38 cellular contexts compared by ENCODE assay signal in genomic region chr15:33019354-33019981, GRCh38.
"Had no signal": no experiment of that assay in that cellular context is flagged by ENCODE, and none has a peak within 500 bp of the region (broad histone marks: within the 10 kb centered on the region; RNA-seq: fewer than 3 reads in every experiment).

No MANE protein-coding gene starts in this region.

- H3K27ac Mint-ChIP-seq: activated naive CD4-positive, alpha-beta T cell treated with anti-CD3 and anti-CD28 coated beads for 36 hours; activated naive CD4-positive, alpha-beta T cell treated with anti-CD3 and anti-CD28 coated beads, Interleukin-2, amount 10 ng/mL, durations not matched to agents 7 days and 5 days; activated naive CD4-positive, alpha-beta T cell treated with anti-CD3 and anti-CD28 coated beads, Interleukin-2, amount 50 U/mL, for 24 hours; activated naive CD4-positive, alpha-beta T cell treated with anti-CD3 and anti-CD28 coated beads, Interleukin-2, amount 50 U/mL, for 72 hours; activated naive CD8-positive, alpha-beta T cell; activated naive CD8-positive, alpha-beta T cell treated with anti-CD3 and anti-CD28 coated beads for 36 hours; activated naive CD8-positive, alpha-beta T cell treated with anti-CD3 and anti-CD28 coated beads, Interleukin-2, amount 10 ng/mL, durations not matched to agents 7 days and 5 days; activated naive CD8-positive, alpha-beta T cell treated with anti-CD3 and anti-CD28 coated beads, Interleukin-2, amount 50 U/mL, for 24 hours; activated T-cell treated with anti-CD3 and anti-CD28 coated beads, Interleukin-2, amount 50 U/mL, for 24 hours; activated T-cell treated with anti-CD3 and anti-CD28 coated beads, Interleukin-2, amount 50 U/mL, for 72 hours; activated T-helper 1 cell treated with anti-CD3 and anti-CD28 coated beads, Interleukin-12 subunit alpha, Interleukin-12 subunit beta, Interleukin-2, Interleukin-4 antibody, amounts not matched to agents 30 ng/mL and 10 ng/mL and 1 ng/mL, durations not matched to agents 14 hours and 24 hours and 36 hours; activated T-helper 17 cell treated with anti-CD3 and anti-CD28 coated beads, Interleukin-2, amount 50 U/mL, for 72 hours; activated T-helper 2 cell treated with anti-CD3 and anti-CD28 coated beads, Interferon-gamma antibody, Interleukin-2, Interleukin-4, amounts not matched to agents 10 μg/mL and 5 μg/mL and 100 μg/mL, durations not matched to agents 14 hours and 24 hours and 36 hours; brain had no signal

- DNase-seq: activated effector memory CD4-positive, alpha-beta T cell treated with anti-CD3 and anti-CD28 coated beads, Interleukin-2, amount 50 U/mL, for 16 hours; activated effector memory CD4-positive, alpha-beta T cell treated with Interleukin-2 at 50 U/mL for 16 hours; activated gamma-delta T cell; activated gamma-delta T cell treated with Interleukin-2 at 50 U/mL for 16 hours; activated naive CD4-positive, alpha-beta T cell; activated naive CD4-positive, alpha-beta T cell treated with anti-CD3 and anti-CD28 coated beads for 36 hours; activated naive CD4-positive, alpha-beta T cell treated with anti-CD3 and anti-CD28 coated beads, Interleukin-2, amount 10 ng/mL, durations not matched to agents 7 days and 5 days; activated naive CD4-positive, alpha-beta T cell treated with anti-CD3 and anti-CD28 coated beads, Interleukin-2, amount 50 U/mL, for 16 hours; activated naive CD4-positive, alpha-beta T cell treated with Interleukin-2 at 50 U/mL for 16 hours; activated naive CD8-positive, alpha-beta T cell treated with anti-CD3 and anti-CD28 coated beads for 36 hours; activated naive CD8-positive, alpha-beta T cell treated with anti-CD3 and anti-CD28 coated beads, Interleukin-2, amount 10 ng/mL, durations not matched to agents 7 days and 5 days; activated naive CD8-positive, alpha-beta T cell treated with anti-CD3 and anti-CD28 coated beads, Interleukin-2, amount 50 U/mL, for 24 hours; activated T-cell treated with anti-CD3 and anti-CD28 coated beads, Interleukin-2, amount 50 U/mL, for 1 hour; activated T-cell treated with anti-CD3 and anti-CD28 coated beads, Interleukin-2, amount 50 U/mL, for 24 hours; activated T-cell treated with anti-CD3 and anti-CD28 coated beads, Interleukin-2, amount 50 U/mL, for 4 hours; activated T-cell treated with anti-CD3 and anti-CD28 coated beads, Interleukin-2, amount 50 U/mL, for 48 hours; activated T-cell treated with anti-CD3 and anti-CD28 coated beads, Interleukin-2, amount 50 U/mL, for 72 hours; adrenal gland; amniotic stem cell; amygdala; anterior cingulate cortex; aorta; body of pancreas; brain microvascular endothelial cell; caudate nucleus; central memory CD4-positive, alpha-beta T cell; cerebellar nuclear complex had no signal

- H3K4me1 ChIP-seq: adrenal gland, body of pancreas had no signal

- H3K27me3 ChIP-seq: adrenal gland, ascending aorta, body of pancreas, brain microvascular endothelial cell, breast epithelium, cardiac muscle cell had no signal

- H3K9me3 Mint-ChIP-seq: activated naive CD4-positive, alpha-beta T cell treated with anti-CD3 and anti-CD28 coated beads for 36 hours; activated naive CD4-positive, alpha-beta T cell treated with anti-CD3 and anti-CD28 coated beads, Interleukin-2, amount 10 ng/mL, durations not matched to agents 7 days and 5 days; activated naive CD4-positive, alpha-beta T cell treated with anti-CD3 and anti-CD28 coated beads, Interleukin-2, amount 50 U/mL, for 24 hours; activated naive CD4-positive, alpha-beta T cell treated with anti-CD3 and anti-CD28 coated beads, Interleukin-2, amount 50 U/mL, for 72 hours; activated naive CD8-positive, alpha-beta T cell treated with anti-CD3 and anti-CD28 coated beads for 36 hours; activated naive CD8-positive, alpha-beta T cell treated with anti-CD3 and anti-CD28 coated beads, Interleukin-2, amount 10 ng/mL, durations not matched to agents 7 days and 5 days; activated naive CD8-positive, alpha-beta T cell treated with anti-CD3 and anti-CD28 coated beads, Interleukin-2, amount 50 U/mL, for 24 hours; activated T-cell treated with anti-CD3 and anti-CD28 coated beads, Interleukin-2, amount 50 U/mL, for 24 hours; activated T-cell treated with anti-CD3 and anti-CD28 coated beads, Interleukin-2, amount 50 U/mL, for 4 hours; activated T-cell treated with anti-CD3 and anti-CD28 coated beads, Interleukin-2, amount 50 U/mL, for 72 hours; activated T-helper 1 cell treated with anti-CD3 and anti-CD28 coated beads, Interleukin-12 subunit alpha, Interleukin-12 subunit beta, Interleukin-2, Interleukin-4 antibody, amounts not matched to agents 30 ng/mL and 10 ng/mL and 1 ng/mL, durations not matched to agents 14 hours and 24 hours and 36 hours; activated T-helper 17 cell treated with anti-CD3 and anti-CD28 coated beads, Interleukin-2, amount 50 U/mL, for 72 hours; activated T-helper 2 cell treated with anti-CD3 and anti-CD28 coated beads, Interferon-gamma antibody, Interleukin-2, Interleukin-4, amounts not matched to agents 10 μg/mL and 5 μg/mL and 100 μg/mL, durations not matched to agents 14 hours and 24 hours and 36 hours; brain; central memory CD8-positive, alpha-beta T cell had no signal

- H3K4me3 Mint-ChIP-seq: activated naive CD4-positive, alpha-beta T cell treated with anti-CD3 and anti-CD28 coated beads for 36 hours; activated naive CD4-positive, alpha-beta T cell treated with anti-CD3 and anti-CD28 coated beads, Interleukin-2, amount 10 ng/mL, durations not matched to agents 7 days and 5 days; activated naive CD4-positive, alpha-beta T cell treated with anti-CD3 and anti-CD28 coated beads, Interleukin-2, amount 50 U/mL, for 24 hours; activated naive CD8-positive, alpha-beta T cell; activated naive CD8-positive, alpha-beta T cell treated with anti-CD3 and anti-CD28 coated beads for 36 hours; activated naive CD8-positive, alpha-beta T cell treated with anti-CD3 and anti-CD28 coated beads, Interleukin-2, amount 10 ng/mL, durations not matched to agents 7 days and 5 days; activated naive CD8-positive, alpha-beta T cell treated with anti-CD3 and anti-CD28 coated beads, Interleukin-2, amount 50 U/mL, for 24 hours; activated T-cell treated with anti-CD3 and anti-CD28 coated beads, Interleukin-2, amount 50 U/mL, for 24 hours; activated T-cell treated with anti-CD3 and anti-CD28 coated beads, Interleukin-2, amount 50 U/mL, for 4 hours; activated T-cell treated with anti-CD3 and anti-CD28 coated beads, Interleukin-2, amount 50 U/mL, for 72 hours; activated T-helper 1 cell treated with anti-CD3 and anti-CD28 coated beads, Interleukin-12 subunit alpha, Interleukin-12 subunit beta, Interleukin-2, Interleukin-4 antibody, amounts not matched to agents 30 ng/mL and 10 ng/mL and 1 ng/mL, durations not matched to agents 14 hours and 24 hours and 36 hours; activated T-helper 17 cell treated with anti-CD3 and anti-CD28 coated beads, Interleukin-2, amount 50 U/mL, for 72 hours; brain; central memory CD8-positive, alpha-beta T cell had no signal

- H3K4me1 Mint-ChIP-seq: activated naive CD4-positive, alpha-beta T cell treated with anti-CD3 and anti-CD28 coated beads, Interleukin-2, amount 10 ng/mL, durations not matched to agents 7 days and 5 days; activated naive CD4-positive, alpha-beta T cell treated with anti-CD3 and anti-CD28 coated beads, Interleukin-2, amount 50 U/mL, for 24 hours; activated naive CD8-positive, alpha-beta T cell treated with anti-CD3 and anti-CD28 coated beads for 36 hours; activated naive CD8-positive, alpha-beta T cell treated with anti-CD3 and anti-CD28 coated beads, Interleukin-2, amount 10 ng/mL, durations not matched to agents 7 days and 5 days; activated naive CD8-positive, alpha-beta T cell treated with anti-CD3 and anti-CD28 coated beads, Interleukin-2, amount 50 U/mL, for 24 hours; activated T-helper 17 cell treated with anti-CD3 and anti-CD28 coated beads, Interleukin-2, amount 50 U/mL, for 72 hours; central memory CD8-positive, alpha-beta T cell had no signal

- H3K27ac ChIP-seq: adrenal gland, ascending aorta, body of pancreas, brain microvascular endothelial cell, breast epithelium, cardiac muscle cell had no signal

- H3K4me3 ChIP-seq: adrenal gland, ascending aorta, body of pancreas, breast epithelium, cardiac muscle cell had no signal

- H3K36me3 ChIP-seq: adrenal gland, ascending aorta, brain microvascular endothelial cell, breast epithelium, cardiac muscle cell had no signal

- H3K9me3 ChIP-seq: adrenal gland, ascending aorta, body of pancreas, breast epithelium had no signal

- H3K27me3 Mint-ChIP-seq: activated naive CD8-positive, alpha-beta T cell; activated naive CD8-positive, alpha-beta T cell treated with anti-CD3 and anti-CD28 coated beads for 36 hours; activated naive CD8-positive, alpha-beta T cell treated with anti-CD3 and anti-CD28 coated beads, Interleukin-2, amount 10 ng/mL, durations not matched to agents 7 days and 5 days; activated naive CD8-positive, alpha-beta T cell treated with anti-CD3 and anti-CD28 coated beads, Interleukin-2, amount 50 U/mL, for 24 hours; activated T-helper 17 cell treated with anti-CD3 and anti-CD28 coated beads, Interleukin-2, amount 50 U/mL, for 72 hours; brain; central memory CD8-positive, alpha-beta T cell had no signal

- H3K36me3 Mint-ChIP-seq: activated naive CD4-positive, alpha-beta T cell treated with anti-CD3 and anti-CD28 coated beads, Interleukin-2, amount 10 ng/mL, durations not matched to agents 7 days and 5 days; activated naive CD4-positive, alpha-beta T cell treated with anti-CD3 and anti-CD28 coated beads, Interleukin-2, amount 50 U/mL, for 24 hours; activated naive CD4-positive, alpha-beta T cell treated with anti-CD3 and anti-CD28 coated beads, Interleukin-2, amount 50 U/mL, for 72 hours; activated naive CD8-positive, alpha-beta T cell; activated naive CD8-positive, alpha-beta T cell treated with anti-CD3 and anti-CD28 coated beads for 36 hours; activated naive CD8-positive, alpha-beta T cell treated with anti-CD3 and anti-CD28 coated beads, Interleukin-2, amount 10 ng/mL, durations not matched to agents 7 days and 5 days; brain had no signal

- ATAC-seq: activated naive CD4-positive, alpha-beta T cell treated with anti-CD3 and anti-CD28 coated beads, Interleukin-2, amount 50 U/mL, for 72 hours; activated naive CD8-positive, alpha-beta T cell treated with anti-CD3 and anti-CD28 coated beads, Interleukin-2, amount 50 U/mL, for 24 hours; activated T-cell treated with anti-CD3 and anti-CD28 coated beads, Interleukin-2, amount 50 U/mL, for 4 hours; activated T-cell treated with anti-CD3 and anti-CD28 coated beads, Interleukin-2, amount 50 U/mL, for 72 hours; activated T-helper 17 cell treated with anti-CD3 and anti-CD28 coated beads, Interleukin-2, amount 50 U/mL, for 72 hours; body of pancreas had no signal
